In the genomic region with DNA sequence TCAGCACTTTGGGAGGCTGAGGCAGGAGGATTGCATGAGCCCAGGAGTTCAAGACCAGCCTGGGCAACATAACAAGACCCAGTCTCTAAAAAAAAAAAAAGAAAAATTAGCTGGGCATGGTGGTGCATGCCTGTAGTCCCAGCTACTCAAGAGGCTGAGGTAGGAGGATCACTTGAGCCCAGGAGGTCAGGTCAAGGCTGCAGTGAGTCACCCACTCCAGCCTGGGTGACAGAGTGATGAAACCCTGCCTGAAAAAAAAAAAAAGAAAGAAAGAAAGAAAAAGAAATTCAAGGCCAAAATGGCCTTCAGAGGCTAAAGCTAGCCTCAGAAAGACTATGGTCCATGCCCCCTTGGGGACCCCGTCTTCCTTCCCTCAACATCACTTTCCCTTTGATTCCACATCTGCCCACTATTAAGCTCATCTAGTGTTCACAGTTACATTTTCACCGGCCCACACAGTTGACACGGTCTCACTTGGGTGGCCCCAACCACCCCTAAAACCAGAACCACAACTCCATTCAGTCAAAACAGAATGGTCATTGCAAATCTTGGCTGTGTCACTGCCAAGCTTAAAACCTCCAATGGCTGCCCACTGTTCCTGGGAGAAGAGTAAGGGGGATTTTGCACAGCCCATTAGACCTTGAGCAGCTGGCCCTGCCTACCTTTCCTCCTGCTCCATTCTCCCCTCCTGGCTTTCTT, we compare ENCODE assay signal across 1 cellular context.
TF ChIP-seq lines count a peak whose summit lies in the region.

No MANE protein-coding gene starts in this region.

TF ChIP-seq in K562, 482 proteins besides CTCF, POLR2A, EP300 and RAD21 (continued from another document and continues in another):
- TF ChIP-seq, protein P1, sequence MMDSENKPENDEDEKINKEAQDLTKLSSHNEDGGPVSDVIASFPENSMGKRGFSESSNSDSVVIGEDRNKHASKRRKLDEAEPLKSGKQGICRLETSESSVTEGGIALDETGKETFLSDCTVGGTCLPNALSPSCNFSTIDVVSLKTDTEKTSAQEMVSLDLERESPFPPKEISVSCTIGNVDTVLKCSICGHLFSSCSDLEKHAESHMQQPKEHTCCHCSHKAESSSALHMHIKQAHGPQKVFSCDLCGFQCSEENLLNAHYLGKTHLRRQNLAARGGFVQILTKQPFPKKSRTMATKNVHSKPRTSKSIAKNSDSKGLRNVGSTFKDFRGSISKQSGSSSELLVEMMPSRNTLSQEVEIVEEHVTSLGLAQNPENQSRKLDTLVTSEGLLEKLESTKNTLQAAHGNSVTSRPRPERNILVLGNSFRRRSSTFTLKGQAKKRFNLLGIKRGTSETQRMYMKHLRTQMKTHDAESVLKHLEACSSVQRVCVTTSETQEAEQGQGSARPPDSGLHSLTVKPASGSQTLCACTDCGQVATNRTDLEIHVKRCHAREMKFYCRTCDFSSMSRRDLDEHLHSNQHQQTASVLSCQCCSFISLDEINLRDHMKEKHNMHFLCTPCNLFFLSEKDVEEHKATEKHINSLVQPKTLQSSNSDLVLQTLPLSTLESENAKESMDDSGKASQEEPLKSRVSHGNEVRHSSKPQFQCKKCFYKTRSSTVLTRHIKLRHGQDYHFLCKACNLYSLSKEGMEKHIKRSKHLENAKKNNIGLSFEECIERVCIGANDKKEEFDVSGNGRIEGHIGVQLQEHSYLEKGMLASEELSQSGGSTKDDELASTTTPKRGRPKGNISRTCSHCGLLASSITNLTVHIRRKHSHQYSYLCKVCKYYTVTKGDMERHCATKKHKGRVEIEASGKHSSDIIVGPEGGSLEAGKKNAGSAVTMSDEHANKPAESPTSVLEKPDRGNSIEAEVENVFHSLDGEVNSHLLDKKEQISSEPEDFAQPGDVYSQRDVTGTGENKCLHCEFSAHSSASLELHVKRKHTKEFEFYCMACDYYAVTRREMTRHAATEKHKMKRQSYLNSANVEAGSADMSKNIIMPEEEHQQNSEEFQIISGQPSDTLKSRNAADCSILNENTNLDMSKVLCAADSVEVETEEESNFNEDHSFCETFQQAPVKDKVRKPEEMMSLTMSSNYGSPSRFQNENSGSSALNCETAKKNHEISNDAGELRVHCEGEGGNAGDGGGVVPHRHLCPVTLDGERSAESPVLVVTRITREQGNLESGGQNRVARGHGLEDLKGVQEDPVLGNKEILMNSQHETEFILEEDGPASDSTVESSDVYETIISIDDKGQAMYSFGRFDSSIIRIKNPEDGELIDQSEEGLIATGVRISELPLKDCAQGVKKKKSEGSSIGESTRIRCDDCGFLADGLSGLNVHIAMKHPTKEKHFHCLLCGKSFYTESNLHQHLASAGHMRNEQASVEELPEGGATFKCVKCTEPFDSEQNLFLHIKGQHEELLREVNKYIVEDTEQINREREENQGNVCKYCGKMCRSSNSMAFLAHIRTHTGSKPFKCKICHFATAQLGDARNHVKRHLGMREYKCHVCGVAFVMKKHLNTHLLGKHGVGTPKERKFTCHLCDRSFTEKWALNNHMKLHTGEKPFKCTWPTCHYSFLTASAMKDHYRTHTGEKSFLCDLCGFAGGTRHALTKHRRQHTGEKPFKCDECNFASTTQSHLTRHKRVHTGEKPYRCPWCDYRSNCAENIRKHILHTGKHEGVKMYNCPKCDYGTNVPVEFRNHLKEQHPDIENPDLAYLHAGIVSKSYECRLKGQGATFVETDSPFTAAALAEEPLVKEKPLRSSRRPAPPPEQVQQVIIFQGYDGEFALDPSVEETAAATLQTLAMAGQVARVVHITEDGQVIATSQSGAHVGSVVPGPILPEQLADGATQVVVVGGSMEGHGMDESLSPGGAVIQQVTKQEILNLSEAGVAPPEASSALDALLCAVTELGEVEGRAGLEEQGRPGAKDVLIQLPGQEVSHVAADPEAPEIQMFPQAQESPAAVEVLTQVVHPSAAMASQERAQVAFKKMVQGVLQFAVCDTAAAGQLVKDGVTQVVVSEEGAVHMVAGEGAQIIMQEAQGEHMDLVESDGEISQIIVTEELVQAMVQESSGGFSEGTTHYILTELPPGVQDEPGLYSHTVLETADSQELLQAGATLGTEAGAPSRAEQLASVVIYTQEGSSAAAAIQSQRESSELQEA (IDR thresholded peaks at IDR 0.05; ENCODE audit: low read depth) = no peak
- TF ChIP-seq CBFA2T2 (conservative IDR thresholded peaks at IDR 0.05) (no peak), ZZZ3 (IDR thresholded peaks at IDR 0.05) (no peak), MCM7 (IDR thresholded peaks at IDR 0.05) (no peak), TRIM24 (IDR thresholded peaks at IDR 0.05) (peak in 1 of 2 experiments; percentile 38; a peak in 1 of 4 replicates), JUND (IDR thresholded peaks at IDR 0.05; ENCODE audit: borderline replicate concordance, low read depth, low read length) (peak; percentile 37; the same call in 1 of the 2 replicates), JUND (tag; IDR thresholded peaks at IDR 0.05; ENCODE audit: borderline replicate concordance, low read depth, low read length) (no peak), NCOA1 (IDR thresholded peaks at IDR 0.05; ENCODE audit: low read depth) (no peak), TSC22D4 (tag; IDR thresholded peaks at IDR 0.05) (no peak), SMARCA4 (IDR thresholded peaks at IDR 0.05) (peak; percentile 39; the same call in 1 of the 2 replicates), ZNF699 (CRISPR knock-in tag; IDR thresholded peaks at IDR 0.05; ENCODE audit: insufficient replicate concordance) (no peak), TGIF2 (CRISPR knock-in tag; IDR thresholded peaks at IDR 0.05) (no peak), FOSL1 (tag; conservative IDR thresholded peaks at IDR 0.05) (peak; percentile 72), ZC3H8 (IDR thresholded peaks at IDR 0.05) (no peak), CSDE1 (IDR thresholded peaks at IDR 0.05) (no peak), TAF9B (IDR thresholded peaks at IDR 0.05; ENCODE audit: partially characterized antibody) (no peak), SRSF1 (IDR thresholded peaks at IDR 0.05; ENCODE audit: low read depth, low read length) (no peak), CHCHD3 (CRISPR knock-in tag; IDR thresholded peaks at IDR 0.05) (no peak), CTBP1 (IDR thresholded peaks at IDR 0.05; ENCODE audit: borderline replicate concordance) (no peak), CCAR2 (IDR thresholded peaks at IDR 0.05; ENCODE audit: low read depth, low read length) (no peak), NCOA2 (IDR thresholded peaks at IDR 0.05; ENCODE audit: partially characterized antibody in 2 of 2) (no peak), ZNF354B (CRISPR knock-in tag; IDR thresholded peaks at IDR 0.05) (no peak)
- TF ChIP-seq, protein P2, sequence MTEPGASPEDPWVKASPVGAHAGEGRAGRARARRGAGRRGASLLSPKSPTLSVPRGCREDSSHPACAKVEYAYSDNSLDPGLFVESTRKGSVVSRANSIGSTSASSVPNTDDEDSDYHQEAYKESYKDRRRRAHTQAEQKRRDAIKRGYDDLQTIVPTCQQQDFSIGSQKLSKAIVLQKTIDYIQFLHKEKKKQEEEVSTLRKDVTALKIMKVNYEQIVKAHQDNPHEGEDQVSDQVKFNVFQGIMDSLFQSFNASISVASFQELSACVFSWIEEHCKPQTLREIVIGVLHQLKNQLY (CRISPR knock-in tag; conservative IDR thresholded peaks at IDR 0.05) = no peak
- TF ChIP-seq, protein P3, sequence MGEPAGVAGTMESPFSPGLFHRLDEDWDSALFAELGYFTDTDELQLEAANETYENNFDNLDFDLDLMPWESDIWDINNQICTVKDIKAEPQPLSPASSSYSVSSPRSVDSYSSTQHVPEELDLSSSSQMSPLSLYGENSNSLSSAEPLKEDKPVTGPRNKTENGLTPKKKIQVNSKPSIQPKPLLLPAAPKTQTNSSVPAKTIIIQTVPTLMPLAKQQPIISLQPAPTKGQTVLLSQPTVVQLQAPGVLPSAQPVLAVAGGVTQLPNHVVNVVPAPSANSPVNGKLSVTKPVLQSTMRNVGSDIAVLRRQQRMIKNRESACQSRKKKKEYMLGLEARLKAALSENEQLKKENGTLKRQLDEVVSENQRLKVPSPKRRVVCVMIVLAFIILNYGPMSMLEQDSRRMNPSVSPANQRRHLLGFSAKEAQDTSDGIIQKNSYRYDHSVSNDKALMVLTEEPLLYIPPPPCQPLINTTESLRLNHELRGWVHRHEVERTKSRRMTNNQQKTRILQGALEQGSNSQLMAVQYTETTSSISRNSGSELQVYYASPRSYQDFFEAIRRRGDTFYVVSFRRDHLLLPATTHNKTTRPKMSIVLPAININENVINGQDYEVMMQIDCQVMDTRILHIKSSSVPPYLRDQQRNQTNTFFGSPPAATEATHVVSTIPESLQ (CRISPR knock-in tag; IDR thresholded peaks at IDR 0.05) = no peak
- TF ChIP-seq, protein P4, sequence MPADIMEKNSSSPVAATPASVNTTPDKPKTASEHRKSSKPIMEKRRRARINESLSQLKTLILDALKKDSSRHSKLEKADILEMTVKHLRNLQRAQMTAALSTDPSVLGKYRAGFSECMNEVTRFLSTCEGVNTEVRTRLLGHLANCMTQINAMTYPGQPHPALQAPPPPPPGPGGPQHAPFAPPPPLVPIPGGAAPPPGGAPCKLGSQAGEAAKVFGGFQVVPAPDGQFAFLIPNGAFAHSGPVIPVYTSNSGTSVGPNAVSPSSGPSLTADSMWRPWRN (IDR thresholded peaks at IDR 0.05; ENCODE audit: low read depth) = no peak
- TF ChIP-seq, protein P5, sequence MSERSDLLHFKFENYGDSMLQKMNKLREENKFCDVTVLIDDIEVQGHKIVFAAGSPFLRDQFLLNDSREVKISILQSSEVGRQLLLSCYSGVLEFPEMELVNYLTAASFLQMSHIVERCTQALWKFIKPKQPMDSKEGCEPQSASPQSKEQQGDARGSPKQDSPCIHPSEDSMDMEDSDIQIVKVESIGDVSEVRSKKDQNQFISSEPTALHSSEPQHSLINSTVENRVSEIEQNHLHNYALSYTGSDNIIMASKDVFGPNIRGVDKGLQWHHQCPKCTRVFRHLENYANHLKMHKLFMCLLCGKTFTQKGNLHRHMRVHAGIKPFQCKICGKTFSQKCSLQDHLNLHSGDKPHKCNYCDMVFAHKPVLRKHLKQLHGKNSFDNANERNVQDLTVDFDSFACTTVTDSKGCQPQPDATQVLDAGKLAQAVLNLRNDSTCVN (CRISPR knock-in tag; IDR thresholded peaks at IDR 0.05) = no peak
- TF ChIP-seq, protein P6, sequence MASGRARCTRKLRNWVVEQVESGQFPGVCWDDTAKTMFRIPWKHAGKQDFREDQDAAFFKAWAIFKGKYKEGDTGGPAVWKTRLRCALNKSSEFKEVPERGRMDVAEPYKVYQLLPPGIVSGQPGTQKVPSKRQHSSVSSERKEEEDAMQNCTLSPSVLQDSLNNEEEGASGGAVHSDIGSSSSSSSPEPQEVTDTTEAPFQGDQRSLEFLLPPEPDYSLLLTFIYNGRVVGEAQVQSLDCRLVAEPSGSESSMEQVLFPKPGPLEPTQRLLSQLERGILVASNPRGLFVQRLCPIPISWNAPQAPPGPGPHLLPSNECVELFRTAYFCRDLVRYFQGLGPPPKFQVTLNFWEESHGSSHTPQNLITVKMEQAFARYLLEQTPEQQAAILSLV (tag; IDR thresholded peaks at IDR 0.05) = 0 out of 2 replicates have a peak, but pooled peaks have one; percentile 33
- TF ChIP-seq, protein P7, sequence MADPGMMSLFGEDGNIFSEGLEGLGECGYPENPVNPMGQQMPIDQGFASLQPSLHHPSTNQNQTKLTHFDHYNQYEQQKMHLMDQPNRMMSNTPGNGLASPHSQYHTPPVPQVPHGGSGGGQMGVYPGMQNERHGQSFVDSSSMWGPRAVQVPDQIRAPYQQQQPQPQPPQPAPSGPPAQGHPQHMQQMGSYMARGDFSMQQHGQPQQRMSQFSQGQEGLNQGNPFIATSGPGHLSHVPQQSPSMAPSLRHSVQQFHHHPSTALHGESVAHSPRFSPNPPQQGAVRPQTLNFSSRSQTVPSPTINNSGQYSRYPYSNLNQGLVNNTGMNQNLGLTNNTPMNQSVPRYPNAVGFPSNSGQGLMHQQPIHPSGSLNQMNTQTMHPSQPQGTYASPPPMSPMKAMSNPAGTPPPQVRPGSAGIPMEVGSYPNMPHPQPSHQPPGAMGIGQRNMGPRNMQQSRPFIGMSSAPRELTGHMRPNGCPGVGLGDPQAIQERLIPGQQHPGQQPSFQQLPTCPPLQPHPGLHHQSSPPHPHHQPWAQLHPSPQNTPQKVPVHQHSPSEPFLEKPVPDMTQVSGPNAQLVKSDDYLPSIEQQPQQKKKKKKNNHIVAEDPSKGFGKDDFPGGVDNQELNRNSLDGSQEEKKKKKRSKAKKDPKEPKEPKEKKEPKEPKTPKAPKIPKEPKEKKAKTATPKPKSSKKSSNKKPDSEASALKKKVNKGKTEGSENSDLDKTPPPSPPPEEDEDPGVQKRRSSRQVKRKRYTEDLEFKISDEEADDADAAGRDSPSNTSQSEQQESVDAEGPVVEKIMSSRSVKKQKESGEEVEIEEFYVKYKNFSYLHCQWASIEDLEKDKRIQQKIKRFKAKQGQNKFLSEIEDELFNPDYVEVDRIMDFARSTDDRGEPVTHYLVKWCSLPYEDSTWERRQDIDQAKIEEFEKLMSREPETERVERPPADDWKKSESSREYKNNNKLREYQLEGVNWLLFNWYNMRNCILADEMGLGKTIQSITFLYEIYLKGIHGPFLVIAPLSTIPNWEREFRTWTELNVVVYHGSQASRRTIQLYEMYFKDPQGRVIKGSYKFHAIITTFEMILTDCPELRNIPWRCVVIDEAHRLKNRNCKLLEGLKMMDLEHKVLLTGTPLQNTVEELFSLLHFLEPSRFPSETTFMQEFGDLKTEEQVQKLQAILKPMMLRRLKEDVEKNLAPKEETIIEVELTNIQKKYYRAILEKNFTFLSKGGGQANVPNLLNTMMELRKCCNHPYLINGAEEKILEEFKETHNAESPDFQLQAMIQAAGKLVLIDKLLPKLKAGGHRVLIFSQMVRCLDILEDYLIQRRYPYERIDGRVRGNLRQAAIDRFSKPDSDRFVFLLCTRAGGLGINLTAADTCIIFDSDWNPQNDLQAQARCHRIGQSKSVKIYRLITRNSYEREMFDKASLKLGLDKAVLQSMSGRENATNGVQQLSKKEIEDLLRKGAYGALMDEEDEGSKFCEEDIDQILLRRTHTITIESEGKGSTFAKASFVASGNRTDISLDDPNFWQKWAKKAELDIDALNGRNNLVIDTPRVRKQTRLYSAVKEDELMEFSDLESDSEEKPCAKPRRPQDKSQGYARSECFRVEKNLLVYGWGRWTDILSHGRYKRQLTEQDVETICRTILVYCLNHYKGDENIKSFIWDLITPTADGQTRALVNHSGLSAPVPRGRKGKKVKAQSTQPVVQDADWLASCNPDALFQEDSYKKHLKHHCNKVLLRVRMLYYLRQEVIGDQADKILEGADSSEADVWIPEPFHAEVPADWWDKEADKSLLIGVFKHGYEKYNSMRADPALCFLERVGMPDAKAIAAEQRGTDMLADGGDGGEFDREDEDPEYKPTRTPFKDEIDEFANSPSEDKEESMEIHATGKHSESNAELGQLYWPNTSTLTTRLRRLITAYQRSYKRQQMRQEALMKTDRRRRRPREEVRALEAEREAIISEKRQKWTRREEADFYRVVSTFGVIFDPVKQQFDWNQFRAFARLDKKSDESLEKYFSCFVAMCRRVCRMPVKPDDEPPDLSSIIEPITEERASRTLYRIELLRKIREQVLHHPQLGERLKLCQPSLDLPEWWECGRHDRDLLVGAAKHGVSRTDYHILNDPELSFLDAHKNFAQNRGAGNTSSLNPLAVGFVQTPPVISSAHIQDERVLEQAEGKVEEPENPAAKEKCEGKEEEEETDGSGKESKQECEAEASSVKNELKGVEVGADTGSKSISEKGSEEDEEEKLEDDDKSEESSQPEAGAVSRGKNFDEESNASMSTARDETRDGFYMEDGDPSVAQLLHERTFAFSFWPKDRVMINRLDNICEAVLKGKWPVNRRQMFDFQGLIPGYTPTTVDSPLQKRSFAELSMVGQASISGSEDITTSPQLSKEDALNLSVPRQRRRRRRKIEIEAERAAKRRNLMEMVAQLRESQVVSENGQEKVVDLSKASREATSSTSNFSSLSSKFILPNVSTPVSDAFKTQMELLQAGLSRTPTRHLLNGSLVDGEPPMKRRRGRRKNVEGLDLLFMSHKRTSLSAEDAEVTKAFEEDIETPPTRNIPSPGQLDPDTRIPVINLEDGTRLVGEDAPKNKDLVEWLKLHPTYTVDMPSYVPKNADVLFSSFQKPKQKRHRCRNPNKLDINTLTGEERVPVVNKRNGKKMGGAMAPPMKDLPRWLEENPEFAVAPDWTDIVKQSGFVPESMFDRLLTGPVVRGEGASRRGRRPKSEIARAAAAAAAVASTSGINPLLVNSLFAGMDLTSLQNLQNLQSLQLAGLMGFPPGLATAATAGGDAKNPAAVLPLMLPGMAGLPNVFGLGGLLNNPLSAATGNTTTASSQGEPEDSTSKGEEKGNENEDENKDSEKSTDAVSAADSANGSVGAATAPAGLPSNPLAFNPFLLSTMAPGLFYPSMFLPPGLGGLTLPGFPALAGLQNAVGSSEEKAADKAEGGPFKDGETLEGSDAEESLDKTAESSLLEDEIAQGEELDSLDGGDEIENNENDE (IDR thresholded peaks at IDR 0.05; ENCODE audit: low read depth, low read length) = no peak
